Comparison of ENCODE assay signal across 1 cellular context in genomic region chr19:35995655-35995993, GRCh38.
TF ChIP-seq lines count a peak whose summit lies in the region.

No MANE protein-coding gene starts in this region.

TF ChIP-seq in GM12878, 131 proteins besides CTCF, POLR2A, EP300 and RAD21:
- no peak for TF ChIP-seq BCL3 (IDR thresholded peaks at IDR 0.05; ENCODE audit: borderline replicate concordance, insufficient read depth, low read depth, low read length, poor library complexity, severe bottlenecking)
- TF ChIP-seq PKNOX1 (IDR thresholded peaks at IDR 0.05): peak; percentile 94
- no peak for TF ChIP-seq USF1 (IDR thresholded peaks at IDR 0.05; ENCODE audit: borderline replicate concordance, extremely low read length, insufficient read depth, low read depth, low read length)
- no peak for TF ChIP-seq CHD1 (IDR thresholded peaks at IDR 0.05; ENCODE audit: low read depth, low read length)
- TF ChIP-seq TAF1 (IDR thresholded peaks at IDR 0.05; ENCODE audit: borderline replicate concordance, low read depth, low read length): 0 out of 2 replicates have a peak, but pooled peaks have one; percentile 8
- no peak for TF ChIP-seq SPI1 (IDR thresholded peaks at IDR 0.05; ENCODE audit: borderline replicate concordance, insufficient read depth, low read depth, low read length)
- peak; percentile 37; the same call in 1 of the 2 replicates for TF ChIP-seq GABPA (IDR thresholded peaks at IDR 0.05; ENCODE audit: low read depth)
- TF ChIP-seq SMAD5 (IDR thresholded peaks at IDR 0.05; ENCODE audit: low read depth): no peak
- no peak for TF ChIP-seq MEF2A (IDR thresholded peaks at IDR 0.05; ENCODE audit: insufficient read depth, low read depth, low read length)
- no peak for TF ChIP-seq FOXM1 (IDR thresholded peaks at IDR 0.05; ENCODE audit: low read depth, low read length)
- peak; percentile 85 for TF ChIP-seq PBX3 (IDR thresholded peaks at IDR 0.05; ENCODE audit: insufficient replicate concordance, low read depth, low read length)
- peak; percentile 17; the same call in 1 of the 2 replicates for TF ChIP-seq HDGF (IDR thresholded peaks at IDR 0.05)
- TF ChIP-seq MEF2B (IDR thresholded peaks at IDR 0.05; ENCODE audit: partially characterized antibody, poor library complexity, severe bottlenecking): no peak
- TF ChIP-seq EZH2 (IDR thresholded peaks at IDR 0.05; ENCODE audit: borderline replicate concordance, control insufficient read depth, low read depth, low read length): no peak
- TF ChIP-seq BMI1 (IDR thresholded peaks at IDR 0.05; ENCODE audit: borderline replicate concordance): no peak
- TF ChIP-seq FOXK2 (IDR thresholded peaks at IDR 0.05): no peak
- no peak for TF ChIP-seq JUNB (IDR thresholded peaks at IDR 0.05)
- no peak for TF ChIP-seq HDAC6 (IDR thresholded peaks at IDR 0.05; ENCODE audit: unreplicated experiment)
- TF ChIP-seq PRDM15 (CRISPR knock-in tag; IDR thresholded peaks at IDR 0.05): no peak
